In genomic region chr7:6026011-6026819, GRCh38 we compare ENCODE assay signal across 8 cellular contexts. TPM values are rescaled to one million over a fixed set of nuclear protein-coding genes. Genes with fewer than 3 reads are reported as not detected.
DNase-seq lines count a peak whose midpoint lies in the region; ATAC-seq and TF ChIP-seq lines count a peak whose summit lies in the region.

No MANE protein-coding gene starts in this region.

- peaks cover 8 to 74% (median 23%) of the 10 kb centered on the region in 11 experiments; a peak in 17 of 22 replicates for H4K20me1 ChIP-seq in BLaER1 treated with 17β-estradiol and CSF1 and Interleukin-3, amounts not matched to agents 10 nM and 100 nM

- peak; percentile 14 for DNase-seq in HPDE6-E6E7 (ENCODE audit: extremely low spot score)
- peak; percentile 48 for DNase-seq in T follicular helper cell (ENCODE audit: low read depth)
- DNase-seq in adrenal gland = peak; percentile 31 to 78 (median 69)
- DNase-seq in hepatic stellate cell (ENCODE audit: low spot score) = peak; percentile 51
- DNase-seq in stimulated activated CD4-positive, alpha-beta T cell treated with anti-CD3 and anti-CD28 coated beads, Interleukin-12 subunit alpha, Interleukin-12 subunit beta, amount 100 ng/mL, for 48 hours (ENCODE audit: low read depth in 2 of 3, low spot score in 1 of 3) = peak; percentile 28 to 46 (median 36)
- no peak for DNase-seq in DMS79 treated with DMSO at 0.1 percent for 48 hours (lab: John Stamatoyannopoulos, UW)

- H3K27me3 ChIP-seq in BLaER1 treated with 17β-estradiol and CSF1 and Interleukin-3, amounts not matched to agents 10 nM and 100 nM = no peaks in the 10 kb centered on the region
- H3K27me3 ChIP-seq in adrenal gland = no peaks in the 10 kb centered on the region

- peak in 5 of 6 experiments; percentile 5 to 33 (median 26) for TF ChIP-seq CTCF in adrenal gland (IDR thresholded peaks at IDR 0.05)

- peak; percentile 76 for ATAC-seq in GM19397 (IDR thresholded peaks at IDR 0.05; ENCODE audit: unreplicated experiment)

- H3K9ac ChIP-seq in BLaER1 treated with 17β-estradiol and CSF1 and Interleukin-3, amounts not matched to agents 10 nM and 100 nM = peak overlapping the region; percentile 17 to 86 (median 72)

- H3K4me3 ChIP-seq in BLaER1 treated with 17β-estradiol and CSF1 and Interleukin-3, amounts not matched to agents 10 nM and 100 nM = peak overlapping the region in 9 of 10 experiments; percentile 16 to 72 (median 60); a peak in 16 of 20 replicates
- H3K4me3 ChIP-seq in adrenal gland = peak overlapping the region in 1 of 4 donors; percentile 3

- peaks cover 22 to 53% (median 31%) of the 10 kb centered on the region in 10 experiments for H3K4me1 ChIP-seq in BLaER1 treated with 17β-estradiol and CSF1 and Interleukin-3, amounts not matched to agents 10 nM and 100 nM
- H3K4me1 ChIP-seq in adrenal gland (replicated peaks in 1 of 2) = no peaks in the 10 kb centered on the region

- 74 to 81% (median 78%) methylated on average over 12 to 22 of the region's 22 CpGs for WGBS in adrenal gland, 4 donors

- H3K27ac ChIP-seq in BLaER1 treated with 17β-estradiol and CSF1 and Interleukin-3, amounts not matched to agents 10 nM and 100 nM = peak overlapping the region; percentile 28 to 92 (median 83)
- peak overlapping the region in 3 of 5 donors; percentile 30 to 86 (median 70) for H3K27ac ChIP-seq in adrenal gland

- no peak for TF ChIP-seq POLR2A in adrenal gland (IDR thresholded peaks at IDR 0.05)

- H3K36me3 ChIP-seq in BLaER1 treated with 17β-estradiol and CSF1 and Interleukin-3, amounts not matched to agents 10 nM and 100 nM = peaks cover 72 to 100% (median 89%) of the 10 kb centered on the region in 11 experiments
- peaks cover 0 to 78% of the 10 kb centered on the region in 2 donors for H3K36me3 ChIP-seq in adrenal gland (replicated peaks in 1 of 2)

- no peaks in the 10 kb centered on the region for H3K9me3 ChIP-seq in BLaER1 treated with 17β-estradiol and CSF1 and Interleukin-3, amounts not matched to agents 10 nM and 100 nM (replicated peaks in 1 of 11)
- no peaks in the 10 kb centered on the region for H3K9me3 ChIP-seq in adrenal gland (replicated peaks in 1 of 3)

- intact Hi-C loops in adrenal gland (cut with DNase I) = no loop called here

- H3K4me2 ChIP-seq in BLaER1 treated with 17β-estradiol and CSF1 and Interleukin-3, amounts not matched to agents 10 nM and 100 nM = peak overlapping the region; percentile 75 to 99 (median 91)

RNA-seq across cellular contexts. Expression of gene ANKRD61, which starts 5.0 kb away (rescaled TPM):
- total RNA-seq in adrenal gland = under 1 TPM in 1 of 8 donors, not detected in 7; 0.52 TPM
- polyA plus RNA-seq in adrenal gland = under 1 TPM in 2 of 3 donors, not detected in 1; 0.13 to 0.35 TPM

RNA-seq across cellular contexts. Expression of gene AIMP2, which starts 17.1 kb away (rescaled TPM):
- total RNA-seq in adrenal gland = 10 to 100 TPM; 27.3 to 77.5 (median 43.9) TPM
- 10 to 100 TPM; 10.5 to 47.1 (median 12.5) TPM for polyA plus RNA-seq in adrenal gland

RNA-seq across cellular contexts. Expression of gene PMS2, which starts 17.4 kb away (rescaled TPM):
- 10 to 100 TPM in 7 of 8 donors, 1 to 10 TPM in 1; 7.3 to 15.3 (median 14.2) TPM for total RNA-seq in adrenal gland
- 10 to 100 TPM in 1 of 3 donors, 1 to 10 TPM in 2; 4.7 to 13.6 (median 6.4) TPM for polyA plus RNA-seq in adrenal gland

RNA-seq across cellular contexts. Expression of gene EIF2AK1, which starts 32.8 kb away (rescaled TPM):
- total RNA-seq in adrenal gland = 100 to 1,000 TPM in 7 of 8 donors, 10 to 100 TPM in 1; 91.3 to 292 (median 139) TPM
- polyA plus RNA-seq in adrenal gland = 100 to 1,000 TPM in 1 of 3 donors, 10 to 100 TPM in 2; 56.9 to 119 (median 65.0) TPM

RNA-seq across cellular contexts. Expression of gene RSPH10B, which starts 55.7 kb away (rescaled TPM):
- total RNA-seq in adrenal gland = 1 to 10 TPM in 1 of 8 donors, under 1 TPM in 6, not detected in 1; 0.28 to 7.0 (median 0.57) TPM
- polyA plus RNA-seq in adrenal gland = under 1 TPM; 0.49 to 0.80 (median 0.67) TPM
